In genomic region chr2:200338692-200339091, GRCh38 we compare ENCODE assay signal across 16 cellular contexts. TPM values are rescaled to one million over a fixed set of nuclear protein-coding genes. Genes with fewer than 3 reads are reported as not detected.
DNase-seq lines count a peak whose midpoint lies in the region; ATAC-seq and TF ChIP-seq lines count a peak whose summit lies in the region.
"Had no signal": no experiment of that assay in that cellular context is flagged by ENCODE, and none has a peak within 500 bp of the region (broad histone marks: within the 10 kb centered on the region; RNA-seq: fewer than 3 reads in every experiment).

No MANE protein-coding gene starts in this region.

- H3K27me3 ChIP-seq in heart right ventricle, result no peaks in the 10 kb centered on the region

- H3K4me1 Mint-ChIP-seq in osteocyte (ENCODE audit: unreplicated experiment), result peaks cover 66% of the 10 kb centered on the region

- no peak overlapping the region for H3K4me3 Mint-ChIP-seq in osteocyte (ENCODE audit: unreplicated experiment)
- H3K4me3 Mint-ChIP-seq: activated naive CD4-positive, alpha-beta T cell treated with anti-CD3 and anti-CD28 coated beads, Interleukin-2, amount 50 U/mL, for 24 hours had no signal

- H3K4me1 ChIP-seq in heart right ventricle, result peaks cover 3 to 59% (median 43%) of the 10 kb centered on the region in 9 donors

- H3K27ac Mint-ChIP-seq in osteocyte (ENCODE audit: unreplicated experiment), result peak overlapping the region; percentile 13
- H3K27ac Mint-ChIP-seq: activated naive CD4-positive, alpha-beta T cell treated with anti-CD3 and anti-CD28 coated beads, Interleukin-2, amount 50 U/mL, for 24 hours had no signal

- WGBS in heart right ventricle, 2 donors, result 75% methylated on average over 4 of the region's 4 CpGs

- H3K9me3 ChIP-seq in heart right ventricle, result peaks cover 0 to 6% (median 0%) of the 10 kb centered on the region in 11 donors
- H3K9me3 ChIP-seq: SK-N-SH had no signal

- H3K27ac ChIP-seq in heart right ventricle, result peak overlapping the region in 2 of 10 donors; percentile 16 to 49
- H3K27ac ChIP-seq: HL-60 had no signal

- no peaks in the 10 kb centered on the region for H3K27me3 Mint-ChIP-seq in osteocyte (ENCODE audit: unreplicated experiment)
- H3K27me3 Mint-ChIP-seq: activated naive CD4-positive, alpha-beta T cell treated with anti-CD3 and anti-CD28 coated beads, Interleukin-2, amount 50 U/mL, for 24 hours had no signal

- no peak overlapping the region for H3K4me3 ChIP-seq in heart right ventricle

- H3K36me3 Mint-ChIP-seq in osteocyte (ENCODE audit: unreplicated experiment), result peaks cover 5% of the 10 kb centered on the region
- H3K36me3 Mint-ChIP-seq: activated naive CD4-positive, alpha-beta T cell treated with anti-CD3 and anti-CD28 coated beads, Interleukin-2, amount 50 U/mL, for 24 hours had no signal

- no peaks in the 10 kb centered on the region for H3K9me3 Mint-ChIP-seq in osteocyte (ENCODE audit: unreplicated experiment)
- H3K9me3 Mint-ChIP-seq: activated naive CD4-positive, alpha-beta T cell treated with anti-CD3 and anti-CD28 coated beads, Interleukin-2, amount 50 U/mL, for 24 hours had no signal

- intact Hi-C loops in heart right ventricle (cut with DNase I), result no loop called here
- intact Hi-C loops in posterior cingulate gyrus (cut with DNase I), result no loop called here

- H3K36me3 ChIP-seq in heart right ventricle, result no peaks in the 10 kb centered on the region

- peak in 6 of 8 donors; percentile 36 to 78 (median 54) for ATAC-seq in heart right ventricle

- no peak for TF ChIP-seq CTCF in heart right ventricle (IDR thresholded peaks at IDR 0.05)
- TF ChIP-seq CTCF in osteocyte (IDR thresholded peaks at IDR 0.05), result no peak

- peak; percentile 17 for DNase-seq in CD1c-positive myeloid dendritic cell (ENCODE audit: extremely low spot score)
- DNase-seq in RPMI8226, result peak; percentile 21
- no peak for DNase-seq in heart right ventricle
- DNase-seq in osteocyte (ENCODE audit: extremely low spot score, unreplicated experiment), result no peak
- no peak for DNase-seq in AG20443 (ENCODE audit: low spot score)
- no peak for DNase-seq in DMS153 treated with DMSO at 0.1 percent for 48 hours (lab: John Stamatoyannopoulos, UW; ENCODE audit: unreplicated experiment)
- DNase-seq in posterior cingulate gyrus, result no peak
- no peak for DNase-seq in iPS-NIHi11 (ENCODE audit: low spot score)
- DNase-seq: activated CD8-positive, alpha-beta memory T cell treated with anti-CD3 and anti-CD28 coated beads, Interleukin-2, amount 50 U/mL, for 4 hours; DMS153; H7; hypothalamus; SK-N-SH; stimulated activated CD4-positive, alpha-beta T cell treated with anti-CD3 and anti-CD28 coated beads, Interleukin-12 subunit alpha, Interleukin-12 subunit beta, amount 100 ng/mL, for 4 hours had no signal

RNA-seq across cellular contexts. Expression of gene SPATS2L, which starts 32.2 kb away (rescaled TPM):
- total RNA-seq in heart right ventricle, result 100 to 1,000 TPM in 2 of 10 donors, 10 to 100 TPM in 8; 48.4 to 104 (median 73.5) TPM
- polyA plus RNA-seq in heart right ventricle, result 10 to 100 TPM; 23.4 to 74.2 TPM
- 152 and 155 TPM in 2 replicates for total RNA-seq in osteocyte

Comparison
In these comparisons a context has a peak if more than half of its experiments do, and no peak if none do; other contexts are left out.
1. DNase-seq: peak in CD1c-positive myeloid dendritic cell (single experiment) and RPMI8226 (single experiment); none in heart right ventricle (0 of 2), osteocyte (single experiment), AG20443 (single experiment), DMS153 treated with DMSO at 0.1 percent for 48 hours (single experiment), posterior cingulate gyrus (0 of 10) and iPS-NIHi11 (single experiment).